Comparison of ENCODE assay signal across 21 cellular contexts in the genomic region with DNA sequence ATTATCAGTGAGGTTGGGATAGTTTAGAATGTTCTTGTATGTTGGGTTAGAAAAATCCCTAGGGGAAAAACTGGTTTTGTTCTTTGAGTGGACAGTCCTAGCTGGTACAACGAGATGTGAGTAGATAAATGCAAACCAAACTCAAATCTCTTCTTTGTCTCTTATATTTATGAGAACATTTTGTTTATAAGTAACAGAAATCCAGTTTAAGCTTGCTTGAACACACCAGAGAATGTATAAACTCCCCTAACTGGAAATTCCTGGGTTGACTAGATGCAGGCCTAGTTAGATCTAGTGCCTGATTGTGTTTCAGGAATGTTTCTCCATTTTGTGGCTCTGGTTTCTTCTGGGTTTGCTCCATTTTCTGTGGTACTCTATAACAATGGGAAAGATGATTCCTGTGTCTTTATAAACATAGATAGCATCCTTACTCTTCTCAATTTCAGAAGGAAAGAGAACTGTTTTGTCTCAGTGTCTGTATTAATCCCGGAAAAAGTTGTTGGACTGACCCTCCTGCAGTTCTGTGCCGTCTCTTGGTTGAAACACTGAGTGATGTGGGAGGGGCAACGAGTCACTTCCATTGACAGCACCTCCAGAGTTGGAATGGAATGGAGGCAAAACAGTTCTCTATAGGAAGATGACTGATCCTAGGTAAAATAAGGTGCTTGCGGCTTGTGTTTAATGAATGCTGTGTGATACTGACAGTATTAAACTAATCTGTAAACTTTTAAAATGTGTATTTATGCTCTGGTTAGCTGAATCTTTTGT.
DNase-seq lines count a peak whose midpoint lies in the region; ATAC-seq, FAIRE-seq and TF ChIP-seq lines count a peak whose summit lies in the region.
"Had no signal": no experiment of that assay in that cellular context is flagged by ENCODE, and none has a peak within 500 bp of the region (broad histone marks: within the 10 kb centered on the region; RNA-seq: fewer than 3 reads in every experiment).

No MANE protein-coding gene starts in this region.

- no peak for TF ChIP-seq POLR2A in sigmoid colon (IDR thresholded peaks at IDR 0.05)

- H3K9me3 ChIP-seq in sigmoid colon, result no peaks in the 10 kb centered on the region
- H3K9me3 ChIP-seq: thoracic aorta had no signal

- H3K36me3 ChIP-seq in bronchial epithelial cell (ENCODE audit: control insufficient read depth, insufficient read depth, low read length) (no peaks in the 10 kb centered on the region), sigmoid colon (no peaks in the 10 kb centered on the region)
- H3K36me3 ChIP-seq: thoracic aorta had no signal

- intact Hi-C loops in sigmoid colon (cut with DNase I), result no loop called here

- TF ChIP-seq CTCF in LNCaP clone FGC (IDR thresholded peaks at IDR 0.05; ENCODE audit: control insufficient read depth, extremely low read depth, insufficient read depth), result no peak
- TF ChIP-seq CTCF in bronchial epithelial cell (IDR thresholded peaks at IDR 0.05; ENCODE audit: insufficient read depth, low read length, severe bottlenecking), result no peak
- TF ChIP-seq CTCF in sigmoid colon (IDR thresholded peaks at IDR 0.05), result no peak

- peak overlapping the region in 3 of 4 donors; percentile 51 to 72 (median 51) for H3K27ac ChIP-seq in sigmoid colon
- H3K27ac ChIP-seq: PC-9, SK-N-MC, thoracic aorta had no signal

- H3K4me3 ChIP-seq in LNCaP clone FGC (ENCODE audit: low read depth, low read length), result peak overlapping the region; percentile 14; the same call in 1 of the 2 replicates
- no peak overlapping the region for H3K4me3 ChIP-seq in bronchial epithelial cell (ENCODE audit: low read depth, low read length)
- no peak overlapping the region for H3K4me3 ChIP-seq in sigmoid colon
- H3K4me3 ChIP-seq: PC-9, SK-N-MC, thoracic aorta had no signal

- TF ChIP-seq EP300 in sigmoid colon (IDR thresholded peaks at IDR 0.05), result no peak

- no peak for FAIRE-seq in bronchial epithelial cell (lab: Jason Lieb, UNC)
- FAIRE-seq: endometrium, GM19239 had no signal

- no peak for ATAC-seq in GM18907 (IDR thresholded peaks at IDR 0.05; ENCODE audit: unreplicated experiment)
- ATAC-seq in HG02884 (IDR thresholded peaks at IDR 0.05; ENCODE audit: unreplicated experiment), result no peak

- peaks cover 0 to 26% (median 15%) of the 10 kb centered on the region in 4 donors for H3K4me1 ChIP-seq in sigmoid colon

- 86% methylated on average over 5 of the region's 5 CpGs for WGBS in sigmoid colon, 2 donors

- H3K27me3 ChIP-seq in bronchial epithelial cell (ENCODE audit: control insufficient read depth, insufficient read depth, low read length) (no peaks in the 10 kb centered on the region), sigmoid colon (no peaks in the 10 kb centered on the region)

- peak; percentile 98 for DNase-seq in LNCaP clone FGC (ENCODE audit: low read depth)
- DNase-seq in bronchial epithelial cell (ENCODE audit: low read depth), result peak; percentile 62
- DNase-seq in kidney tubule cell (ENCODE audit: low spot score), result peak; percentile 28
- no peak for DNase-seq in sigmoid colon
- no peak for DNase-seq in cerebellar cortex (ENCODE audit: low spot score)
- no peak for DNase-seq in A172 (ENCODE audit: low spot score)
- DNase-seq: activated T-cell treated with anti-CD3 and anti-CD28 coated beads, Interleukin-2, amount 50 U/mL, for 24 hours; cerebellar nuclear complex; DMS153; immature natural killer cell; NCI-H2081 treated with DMSO at 0.1 percent for 48 hours; occipital lobe; PC-9; stimulated activated CD4-positive, alpha-beta T cell treated with anti-CD3 and anti-CD28 coated beads, Interleukin-4, amount 100 ng/mL, for 24 hours; stimulated activated CD8-positive, alpha-beta memory T cell treated with anti-CD3 and anti-CD28 coated beads, Interleukin-4, amount 100 ng/mL, for 48 hours had no signal

Comparison
In these comparisons a context has a peak if more than half of its experiments do, and no peak if none do; other contexts are left out.
1. DNase-seq: peak in LNCaP clone FGC (single experiment), bronchial epithelial cell (single experiment) and kidney tubule cell (single experiment); none in sigmoid colon (single experiment), cerebellar cortex (single experiment) and A172 (single experiment).